8 cellular contexts compared by ENCODE assay signal in genomic region chr19:5690125-5690954, GRCh38. TPM values are rescaled to one million over a fixed set of nuclear protein-coding genes. Genes with fewer than 3 reads are reported as not detected.
DNase-seq lines count a peak whose midpoint lies in the region; ATAC-seq and TF ChIP-seq lines count a peak whose summit lies in the region.

RPL36 (plus strand) TSS chr19:5690295; CDS start chr19:5690508, 213 bp downstream.

- peak within 1 kb of the TSS; percentile 94 for H3K27ac ChIP-seq in RWPE1

- intact Hi-C loops in activated T-helper 2 cell treated with anti-CD3 and anti-CD28 coated beads, Interferon-gamma antibody, Interleukin-2, Interleukin-4, amounts not matched to agents 10 μg/mL and 5 μg/mL and 100 μg/mL, durations not matched to agents 14 hours and 24 hours and 36 hours (cut with micrococcal nuclease), result loop anchor here (1.0 to 2.0 kb wide), 3 partner anchors 10 to 68 kb away; partner anchors contain the start of genes CATSPERD, LONP1, MICOS13 and SAFB

- DNase-seq in DMS114 treated with DMSO at 0.1 percent for 48 hours (lab: John Stamatoyannopoulos, UW; ENCODE audit: unreplicated experiment) (peak; percentile 78), LNCaP clone FGC (ENCODE audit: low read depth) (peak; percentile 85), RWPE1 (ENCODE audit: low spot score) (peak; percentile 94), fibroblast of mammary gland (ENCODE audit: low read depth) (peak; percentile 94)
- DNase-seq in activated T-helper 2 cell treated with anti-CD3 and anti-CD28 coated beads, Interferon-gamma antibody, Interleukin-2, Interleukin-4, amounts not matched to agents 10 μg/mL and 5 μg/mL and 100 μg/mL, durations not matched to agents 14 hours and 24 hours and 36 hours (ENCODE audit: low spot score), result peak; percentile 99
- DNase-seq in naive thymus-derived CD8-positive, alpha-beta T cell, result peak; percentile 96 to 99 (median 98)
- DNase-seq in stimulated activated naive CD4-positive, alpha-beta T cell (lab: John Stamatoyannopoulos, UW), result peak; percentile 95 to 98 (median 97)

- H3K4me3 Mint-ChIP-seq in activated T-helper 2 cell treated with anti-CD3 and anti-CD28 coated beads, Interferon-gamma antibody, Interleukin-2, Interleukin-4, amounts not matched to agents 10 μg/mL and 5 μg/mL and 100 μg/mL, durations not matched to agents 14 hours and 24 hours and 36 hours (ENCODE audit: low read depth), result peak within 1 kb of the TSS; percentile 94
- H3K4me3 Mint-ChIP-seq in naive thymus-derived CD8-positive, alpha-beta T cell, result peak within 1 kb of the TSS; percentile 90 to 99 (median 94)

- H3K4me1 Mint-ChIP-seq in activated T-helper 2 cell treated with anti-CD3 and anti-CD28 coated beads, Interferon-gamma antibody, Interleukin-2, Interleukin-4, amounts not matched to agents 10 μg/mL and 5 μg/mL and 100 μg/mL, durations not matched to agents 14 hours and 24 hours and 36 hours (ENCODE audit: low read depth), result peaks cover 15% of the 10 kb centered on the region
- peaks cover 19 to 43% (median 36%) of the 10 kb centered on the region in 4 donors for H3K4me1 Mint-ChIP-seq in naive thymus-derived CD8-positive, alpha-beta T cell

- CTCF ChIA-PET in RWPE1 (lab: Yijun Ruan, JAX), result interaction anchor here (0.6 to 0.7 kb wide), 5 partner anchors 13 to 302 kb away, joined by 3 to 4 read pairs (median 4); no protein-coding TSS in a partner anchor

- TF ChIP-seq CTCF in LNCaP clone FGC (IDR thresholded peaks at IDR 0.05; ENCODE audit: control insufficient read depth, extremely low read depth, insufficient read depth) (peak; percentile 100), RWPE1 (conservative IDR thresholded peaks at IDR 0.05; ENCODE audit: low read depth) (peak; percentile 93), fibroblast of mammary gland (conservative IDR thresholded peaks at IDR 0.05; ENCODE audit: control insufficient read depth, insufficient read depth, low read depth, low read length) (peak; percentile 86)

- POLR2A ChIA-PET in RWPE1 (lab: Yijun Ruan, JAX; ENCODE audit: low non-redundant PET), result interaction anchor here (0.5 to 0.6 kb wide), 3 partner anchors 30 to 840 kb away, joined by 3 to 8 read pairs (median 3); partner anchors contain the start of gene TNFSF9
- POLR2A ChIA-PET in naive thymus-derived CD8-positive, alpha-beta T cell (lab: Charles Lee), result interaction anchor here (0.5 to 4.2 kb wide), 22 partner anchors 9 to 899 kb away, joined by 3 to 68 read pairs (median 3); partner anchors contain the start of genes CATSPERD, DUS3L, HSD11B1L and LONP1

- peaks cover 53% of the 10 kb centered on the region for H3K36me3 Mint-ChIP-seq in activated T-helper 2 cell treated with anti-CD3 and anti-CD28 coated beads, Interferon-gamma antibody, Interleukin-2, Interleukin-4, amounts not matched to agents 10 μg/mL and 5 μg/mL and 100 μg/mL, durations not matched to agents 14 hours and 24 hours and 36 hours (ENCODE audit: low read depth)
- H3K36me3 Mint-ChIP-seq in naive thymus-derived CD8-positive, alpha-beta T cell, result peaks cover 0 to 34% (median 0%) of the 10 kb centered on the region in 3 donors

- no peaks in the 10 kb centered on the region for H3K27me3 Mint-ChIP-seq in activated T-helper 2 cell treated with anti-CD3 and anti-CD28 coated beads, Interferon-gamma antibody, Interleukin-2, Interleukin-4, amounts not matched to agents 10 μg/mL and 5 μg/mL and 100 μg/mL, durations not matched to agents 14 hours and 24 hours and 36 hours (ENCODE audit: low read depth)
- H3K27me3 Mint-ChIP-seq in naive thymus-derived CD8-positive, alpha-beta T cell, result no peaks in the 10 kb centered on the region

- H3K27ac Mint-ChIP-seq in activated T-helper 2 cell treated with anti-CD3 and anti-CD28 coated beads, Interferon-gamma antibody, Interleukin-2, Interleukin-4, amounts not matched to agents 10 μg/mL and 5 μg/mL and 100 μg/mL, durations not matched to agents 14 hours and 24 hours and 36 hours, result peak within 1 kb of the TSS; percentile 95
- H3K27ac Mint-ChIP-seq in naive thymus-derived CD8-positive, alpha-beta T cell, result peak within 1 kb of the TSS; percentile 90 to 99 (median 96)

- peak; percentile 42 for ATAC-seq in GM21723 (IDR thresholded peaks at IDR 0.05; ENCODE audit: unreplicated experiment)
- ATAC-seq in naive thymus-derived CD8-positive, alpha-beta T cell, result peak; percentile 58 to 65

- no peaks in the 10 kb centered on the region for H3K9me3 Mint-ChIP-seq in activated T-helper 2 cell treated with anti-CD3 and anti-CD28 coated beads, Interferon-gamma antibody, Interleukin-2, Interleukin-4, amounts not matched to agents 10 μg/mL and 5 μg/mL and 100 μg/mL, durations not matched to agents 14 hours and 24 hours and 36 hours
- no peaks in the 10 kb centered on the region for H3K9me3 Mint-ChIP-seq in naive thymus-derived CD8-positive, alpha-beta T cell

- H3K4me3 ChIP-seq in LNCaP clone FGC (ENCODE audit: low read depth, low read length) (peak within 1 kb of the TSS; percentile 99), fibroblast of mammary gland (ENCODE audit: control insufficient read depth, low read depth, low read length) (peak within 1 kb of the TSS; percentile 97)

RNA-seq across cellular contexts. Expression of gene RPL36, which starts in this region (rescaled TPM):
- 996 and 1,031 TPM in 2 replicates for total RNA-seq in activated T-helper 2 cell treated with anti-CD3 and anti-CD28 coated beads, Interferon-gamma antibody, Interleukin-2, Interleukin-4, amounts not matched to agents 10 μg/mL and 5 μg/mL and 100 μg/mL, durations not matched to agents 14 hours and 24 hours and 36 hours
- total RNA-seq in naive thymus-derived CD8-positive, alpha-beta T cell, result 1,000 to 10,000 TPM; 1,442 to 1,445 TPM
- polyA plus RNA-seq in naive thymus-derived CD8-positive, alpha-beta T cell, result 1,000 to 10,000 TPM; 2,357 to 2,883 (median 2,631) TPM

Comparison
In these comparisons a context has a peak if more than half of its experiments do, and no peak if none do; other contexts are left out.
1. Peak in every context shown above with its lines: DNase-seq, ATAC-seq, H3K4me3 ChIP-seq and H3K27ac ChIP-seq.